Comparison of ENCODE assay signal across 28 cellular contexts in genomic region chr7:9681284-9681683, GRCh38.
"Had no signal": no experiment of that assay in that cellular context is flagged by ENCODE, and none has a peak within 500 bp of the region (broad histone marks: within the 10 kb centered on the region; RNA-seq: fewer than 3 reads in every experiment).

No MANE protein-coding gene starts in this region.

- H3K4me1 ChIP-seq: pancreas, prostate gland, spleen, suprapubic skin, testis, tibial artery, transverse colon, upper lobe of right lung, uterus had no signal

- H3K4me3 ChIP-seq: pancreas, prostate gland, skin epidermis, smooth muscle cell, spleen, suprapubic skin, testis, tibial artery, transverse colon, upper lobe of right lung, uterus had no signal

- H3K9me3 ChIP-seq: neutrophil, pancreas, prostate gland, suprapubic skin, testis, tibial artery, upper lobe of right lung, uterus had no signal

- ATAC-seq: naive thymus-derived CD8-positive, alpha-beta T cell; natural killer cell treated with Interleukin-12 subunit alpha and Interleukin-12 subunit beta and Interleukin-15 and Interleukin-18, amount 100 ng/mL, for 72 hours; pancreas; right cardiac atrium; sciatic nerve; stimulated activated memory B cell treated with anti-CD40 and anti-IgM and Interleukin-4, amounts not matched to agents 10 μg/mL and 1 μg/mL and 100 μg/mL, for 72 hours; stimulated activated naive CD8-positive, alpha-beta T cell treated with anti-CD3 and anti-CD28 coated beads, Interleukin-15, amount 100 ng/mL, for 72 hours; stimulated activated naive CD8-positive, alpha-beta T cell treated with anti-CD3 and anti-CD28 coated beads, Interleukin-15, Interleukin-2, amounts not matched to agents 100 U/mL and 50 U/mL, for 24 hours; upper lobe of right lung had no signal

- H3K4me2 ChIP-seq: smooth muscle cell had no signal

- H3K27me3 ChIP-seq: neutrophil, pancreas, spleen, suprapubic skin, testis, tibial artery, transverse colon, upper lobe of right lung, uterus had no signal

- DNase-seq: naive thymus-derived CD8-positive, alpha-beta T cell; nephron progenitor cell; nucleus accumbens; pancreas; right cardiac atrium; spleen; stimulated activated CD4-positive, alpha-beta T cell treated with anti-CD3 and anti-CD28 coated beads, Interleukin-12 subunit alpha, Interleukin-12 subunit beta, amount 100 ng/mL, for 4 hours; stimulated activated CD4-positive, alpha-beta T cell treated with anti-CD3 and anti-CD28 coated beads, Interleukin-1b, Interleukin-23, amount 100 ng/mL, for 48 hours; stimulated activated CD4-positive, alpha-beta T cell treated with anti-CD3 and anti-CD28 coated beads, Interleukin-4, amount 100 ng/mL, for 1 hour; stimulated activated CD4-positive, alpha-beta T cell treated with anti-CD3 and anti-CD28 coated beads, Interleukin-4, amount 100 ng/mL, for 4 hours; stimulated activated CD8-positive, alpha-beta memory T cell treated with anti-CD3 and anti-CD28 coated beads, Interleukin-4, amount 100 ng/mL, for 48 hours; stimulated activated naive CD4-positive, alpha-beta T cell; stimulated activated naive CD8-positive, alpha-beta T cell treated with anti-CD3 and anti-CD28 coated beads, Interleukin-15, amount 100 ng/mL, for 72 hours; stimulated activated naive CD8-positive, alpha-beta T cell treated with anti-CD3 and anti-CD28 coated beads, Interleukin-15, Interleukin-2, amounts not matched to agents 100 U/mL and 50 U/mL, for 24 hours; substantia nigra; testis; tibial artery; transverse colon; upper lobe of right lung; uterus had no signal

- FAIRE-seq: pancreas had no signal

- H3K36me3 ChIP-seq: neutrophil, pancreas, prostate gland, spleen, suprapubic skin, tibial artery, transverse colon, upper lobe of right lung, uterus had no signal

- H3K27ac ChIP-seq: neutrophil, pancreas, prostate gland, skin epidermis, spleen, suprapubic skin, testis, tibial artery, transverse colon, upper lobe of right lung, uterus had no signal
